In the genomic region with DNA sequence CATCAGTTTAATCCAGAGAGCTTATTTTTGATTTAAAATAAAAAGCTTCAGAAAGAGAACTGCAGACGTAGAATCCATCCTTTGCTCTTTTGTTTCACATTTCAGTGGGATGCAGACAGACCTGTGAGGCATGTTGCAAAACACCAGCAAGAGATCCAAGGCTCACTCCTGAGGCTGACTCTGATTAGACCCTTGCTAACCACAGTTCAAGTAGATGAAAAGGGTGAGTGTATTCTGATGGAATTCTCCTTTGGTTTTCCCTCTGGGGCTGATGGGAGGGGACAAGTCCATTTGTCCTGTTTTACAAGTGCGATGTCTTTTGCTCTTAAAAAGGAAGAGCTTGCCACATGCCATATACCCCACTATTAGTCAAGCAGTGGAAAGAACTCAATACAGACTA, we compare ENCODE assay signal across 25 cellular contexts.
DNase-seq lines count a peak whose midpoint lies in the region; FAIRE-seq and TF ChIP-seq lines count a peak whose summit lies in the region.
"Had no signal": no experiment of that assay in that cellular context is flagged by ENCODE, and none has a peak within 500 bp of the region (broad histone marks: within the 10 kb centered on the region; RNA-seq: fewer than 3 reads in every experiment).

No MANE protein-coding gene starts in this region.

- peak overlapping the region; percentile 8 for H2AFZ ChIP-seq in parathyroid adenoma

- no peak overlapping the region for H3K4me3 Mint-ChIP-seq in immature natural killer cell
- H3K4me3 Mint-ChIP-seq: B cell, CD14-positive monocyte had no signal

- no peaks in the 10 kb centered on the region for H3K36me3 ChIP-seq in bronchial epithelial cell (ENCODE audit: control insufficient read depth, insufficient read depth, low read length)
- H3K36me3 ChIP-seq in parathyroid adenoma (ENCODE audit: control insufficient read depth, insufficient read depth, low read length): no peaks in the 10 kb centered on the region
- H3K36me3 ChIP-seq: Peyer's patch had no signal

- no peaks in the 10 kb centered on the region for H3K4me1 Mint-ChIP-seq in immature natural killer cell
- H3K4me1 Mint-ChIP-seq: B cell, CD14-positive monocyte had no signal

- no peak overlapping the region for H3K27ac Mint-ChIP-seq in immature natural killer cell
- H3K27ac Mint-ChIP-seq: B cell, CD14-positive monocyte had no signal

- no peaks in the 10 kb centered on the region for H3K79me2 ChIP-seq in parathyroid adenoma

- H3K4me2 ChIP-seq in parathyroid adenoma (ENCODE audit: low read length): no peak overlapping the region

- H3K4me3 ChIP-seq in bronchial epithelial cell (ENCODE audit: low read depth, low read length) (no peak overlapping the region), parathyroid adenoma (ENCODE audit: low read depth, low read length) (no peak overlapping the region)
- H3K4me3 ChIP-seq: Peyer's patch had no signal

- H3K36me3 Mint-ChIP-seq in immature natural killer cell: no peaks in the 10 kb centered on the region
- H3K36me3 Mint-ChIP-seq: CD14-positive monocyte had no signal

- H3K9ac ChIP-seq in parathyroid adenoma: no peak overlapping the region

- peaks cover 0 to 2% (median 0%) of the 10 kb centered on the region in 3 donors for H3K27me3 Mint-ChIP-seq in immature natural killer cell (ENCODE audit: low read depth in 3 of 3)

- no peak overlapping the region for H3K27ac ChIP-seq in parathyroid adenoma
- H3K27ac ChIP-seq: Peyer's patch had no signal

- peak; percentile 44 for DNase-seq in EL
- peak; percentile 94 for DNase-seq in RPMI7951 (ENCODE audit: low read depth)
- peak; percentile 20 for DNase-seq in bronchial epithelial cell (ENCODE audit: low read depth)
- no peak for DNase-seq in stimulated activated CD4-positive, alpha-beta T cell treated with anti-CD3 and anti-CD28 coated beads, Interleukin-2, amount 100 ng/mL, for 48 hours
- DNase-seq in immature natural killer cell: no peak
- DNase-seq in ACHN: no peak
- DNase-seq in activated naive CD4-positive, alpha-beta T cell treated with anti-CD3 and anti-CD28 coated beads, Interleukin-2, amount 50 U/mL, for 16 hours: no peak
- DNase-seq: DMS53, GOT3, HCEC 1CT, KBM-7, NCI-H1092 treated with DMSO at 0.1 percent for 48 hours, NCI-H1436 treated with DMSO at 0.1 percent for 48 hours, NCI-H2029, NCI-H2171, NCI-H345, NCI-H524 treated with DMSO at 0.1 percent for 48 hours, NCI-H82, Peyer's patch, Right ventricle myocardium superior had no signal

- peaks cover 0 to 4% (median 0%) of the 10 kb centered on the region in 6 donors for H3K9me3 Mint-ChIP-seq in immature natural killer cell

- in situ Hi-C loops in ACHN (cut with HindIII; ENCODE audit: low pct_ligation_motif_present, low pct_unique_long_range_greater_than_20kb, low sequenced_read_pairs): no loop called here

- H3K9me3 ChIP-seq in parathyroid adenoma (ENCODE audit: control insufficient read depth, low read length): no peaks in the 10 kb centered on the region
- H3K9me3 ChIP-seq: Peyer's patch had no signal

- no peak for TF ChIP-seq CTCF in bronchial epithelial cell (IDR thresholded peaks at IDR 0.05; ENCODE audit: insufficient read depth, low read length, severe bottlenecking)
- TF ChIP-seq CTCF in parathyroid adenoma (IDR thresholded peaks at IDR 0.05): no peak

- no peak for FAIRE-seq in bronchial epithelial cell (lab: Jason Lieb, UNC)
- FAIRE-seq: A204.1, GM12891 had no signal

- H3K27me3 ChIP-seq in bronchial epithelial cell (ENCODE audit: control insufficient read depth, insufficient read depth, low read length) (no peaks in the 10 kb centered on the region), parathyroid adenoma (ENCODE audit: control insufficient read depth, insufficient read depth, low read length) (no peaks in the 10 kb centered on the region)
- H3K27me3 ChIP-seq: Peyer's patch had no signal

- H3K4me1 ChIP-seq in parathyroid adenoma: no peaks in the 10 kb centered on the region
- H3K4me1 ChIP-seq: Peyer's patch had no signal

Comparison
In these comparisons a context has a peak if more than half of its experiments do, and no peak if none do; other contexts are left out.
1. DNase-seq: peak in EL (single experiment), RPMI7951 (single experiment) and bronchial epithelial cell (single experiment); none in stimulated activated CD4-positive, alpha-beta T cell treated with anti-CD3 and anti-CD28 coated beads, Interleukin-2, amount 100 ng/mL, for 48 hours (0 of 2), immature natural killer cell (0 of 3), ACHN (single experiment) and activated naive CD4-positive, alpha-beta T cell treated with anti-CD3 and anti-CD28 coated beads, Interleukin-2, amount 50 U/mL, for 16 hours (single experiment).